ENCODE assay signal across 18 cellular contexts in genomic region chrX:17706676-17707075, GRCh38. TPM values are rescaled to one million over a fixed set of nuclear protein-coding genes. Genes with fewer than 3 reads are reported as not detected.
A peak's percentile ranks its signal among the peaks of the same experiment; 100 is the strongest.
DNase-seq lines count a peak whose midpoint lies in the region; ATAC-seq, FAIRE-seq and TF ChIP-seq lines count a peak whose summit lies in the region.
"Had no signal": no experiment of that assay in that cellular context is flagged by ENCODE, and none has a peak within 500 bp of the region (broad histone marks: within the 10 kb centered on the region; RNA-seq: fewer than 3 reads in every experiment).

No MANE protein-coding gene starts in this region.

- H3K4me3 ChIP-seq in AG04450 (ENCODE audit: low read depth, low read length) = no peak overlapping the region
- no peak overlapping the region for H3K4me3 ChIP-seq in cardiac fibroblast (replicated peaks in 1 of 2; ENCODE audit: low read depth in 2 of 2, low read length in 2 of 2)
- H3K4me3 ChIP-seq in HepG2 (replicated peaks in 1 of 3; ENCODE audit: insufficient read depth in 1 of 3, low read depth in 2 of 3, low read length in 3 of 3) = no peak overlapping the region
- no peak overlapping the region for H3K4me3 ChIP-seq in pancreas
- H3K4me3 ChIP-seq: mucosa of descending colon, prostate gland, transverse colon had no signal

- CTCF ChIA-PET in AG04450 (lab: Charles Lee) = interaction anchor here (1.9 kb wide), 1 partner anchor 17 kb away, joined by 4 read pairs; no protein-coding TSS in a partner anchor
- CTCF ChIA-PET in HepG2 (lab: Yijun Ruan, JAX; ENCODE audit: low intra/inter-chr PET ratio, low total read pairs) = no interaction called here

- no peak overlapping the region for H2AFZ ChIP-seq in HepG2 (ENCODE audit: low read length)

- peaks cover 2% of the 10 kb centered on the region for H3K4me1 Mint-ChIP-seq in CD14-positive monocyte
- H3K4me1 Mint-ChIP-seq: B cell had no signal

- H3K9me3 ChIP-seq in AG04450 (ENCODE audit: control insufficient read depth, insufficient read depth, low read length) (no peaks in the 10 kb centered on the region), HepG2 (ENCODE audit: low read length) (no peaks in the 10 kb centered on the region), pancreas (no peaks in the 10 kb centered on the region)
- H3K9me3 ChIP-seq: mucosa of descending colon, prostate gland, transverse colon had no signal

- peak overlapping the region; percentile 55; the same call in 1 of the 2 replicates for H3K4me2 ChIP-seq in HepG2 (ENCODE audit: low read depth, low read length)

- intact Hi-C loops in HepG2 (cut with micrococcal nuclease; ENCODE audit: unreplicated experiment) = loop anchor here (1.0 kb wide), 1 partner anchor 30 kb away; no protein-coding TSS in a partner anchor
- intact Hi-C loops in CD14-positive monocyte (cut with micrococcal nuclease) = no loop called here
- intact Hi-C loops in pancreas (cut with DNase I) = no loop called here

- H3K36me3 Mint-ChIP-seq in CD14-positive monocyte = no peaks in the 10 kb centered on the region

- POLR2A ChIA-PET in AG04450 (lab: Yijun Ruan, JAX) = no interaction called here
- POLR2A ChIA-PET in HepG2 (lab: Yijun Ruan, JAX) = interaction anchor here (0.8 to 2.4 kb wide), 3 partner anchors 26 to 33 kb away, joined by 5 to 12 read pairs (median 10); partner anchors contain the start of gene SCML1

- no peak for TF ChIP-seq POLR2A in HepG2 (IDR thresholded peaks at IDR 0.05; ENCODE audit: insufficient read depth in 1 of 2, low read depth in 2 of 2, low read length in 2 of 2)

- no TSS peak for BruUV-seq in HepG2 (replicated peaks; lab: Mats Ljungman, UMichigan)

- no peak overlapping the region for H3K4me3 Mint-ChIP-seq in CD14-positive monocyte
- H3K4me3 Mint-ChIP-seq: activated CD8-positive, alpha-beta T cell treated with anti-CD3 and anti-CD28 coated beads, Interleukin-2, amount 10 ng/mL, durations not matched to agents 7 days and 5 days; B cell had no signal

- H3K27ac ChIP-seq in AG04450 (ENCODE audit: low read depth, low read length) = no peak overlapping the region
- H3K27ac ChIP-seq in HepG2 (ENCODE audit: extremely low read length, insufficient read depth, low read length) = peak overlapping the region; percentile 51
- no peak overlapping the region for H3K27ac ChIP-seq in pancreas
- H3K27ac ChIP-seq: prostate gland, transverse colon had no signal

- TF ChIP-seq CTCF in AG04450 (IDR thresholded peaks at IDR 0.05; ENCODE audit: low read depth, low read length) (no peak), cardiac fibroblast (IDR thresholded peaks at IDR 0.05; ENCODE audit: low read depth, low read length) (no peak), HepG2 (CRISPR knock-in tag; IDR thresholded peaks at IDR 0.05) (no peak), CD14-positive monocyte (IDR thresholded peaks at IDR 0.05) (no peak), pancreas (IDR thresholded peaks at IDR 0.05) (no peak)

- no peaks in the 10 kb centered on the region for H3K9me3 Mint-ChIP-seq in CD14-positive monocyte

- H3K9ac ChIP-seq in HepG2 (ENCODE audit: insufficient read depth, low read depth, low read length) = peak overlapping the region; percentile 29; the same call in 1 of the 2 replicates

- peak; percentile 60 for DNase-seq in AG04450 (ENCODE audit: low read depth, low spot score)
- peak; percentile 21 for DNase-seq in HT1080 (ENCODE audit: low read depth)
- peak; percentile 17 to 73 for DNase-seq in cardiac fibroblast (ENCODE audit: low read depth in 2 of 2)
- peak; percentile 89 for DNase-seq in HepG2 (ENCODE audit: low spot score)
- no peak for DNase-seq in midbrain (lab: John Stamatoyannopoulos, UW)
- no peak for DNase-seq in effector CD8-positive, alpha-beta T cell (lab: John Stamatoyannopoulos, UW)
- no peak for DNase-seq in CD14-positive monocyte (ENCODE audit: low spot score)
- no peak for DNase-seq in pancreas
- DNase-seq: activated CD8-positive, alpha-beta T cell treated with anti-CD3 and anti-CD28 coated beads, Interleukin-2, amount 10 ng/mL, durations not matched to agents 7 days and 5 days; activated effector memory CD4-positive, alpha-beta T cell treated with Interleukin-2 at 50 U/mL for 16 hours; caudate nucleus; erythroblast; mucosa of descending colon; NCI-H1105; NCI-H524 treated with DMSO at 0.1 percent for 48 hours; transverse colon had no signal

- no peaks in the 10 kb centered on the region for H3K79me2 ChIP-seq in HepG2 (ENCODE audit: insufficient read depth, low read length)

- H3K36me3 ChIP-seq in HepG2 (replicated peaks in 1 of 2; ENCODE audit: control insufficient read depth in 1 of 2, insufficient read depth in 2 of 2, low read length in 2 of 2) (no peaks in the 10 kb centered on the region), pancreas (no peaks in the 10 kb centered on the region)
- H3K36me3 ChIP-seq: prostate gland, transverse colon had no signal

- H3K27me3 Mint-ChIP-seq in CD14-positive monocyte (ENCODE audit: low read depth in 3 of 3) = peaks cover 6 to 9% (median 8%) of the 10 kb centered on the region in 3 donors

- in situ Hi-C loops in HepG2 (cut with HindIII; ENCODE audit: extremely low pct_ligation_motif_present, low pct_unique_long_range_greater_than_20kb) = no loop called here

- no peaks in the 10 kb centered on the region for H4K20me1 ChIP-seq in HepG2 (ENCODE audit: insufficient read depth, low read length)

- TF ChIP-seq RAD21 in HepG2 (CRISPR knock-in tag; IDR thresholded peaks at IDR 0.05) = no peak

- FAIRE-seq in HepG2 (lab: Jason Lieb, UNC) (peak; percentile 93), pancreas (lab: Jason Lieb, UNC) (no peak)

- H3K27me3 ChIP-seq in AG04450 (ENCODE audit: control insufficient read depth, insufficient read depth, low read length) = no peaks in the 10 kb centered on the region
- H3K27me3 ChIP-seq in HepG2 (ENCODE audit: control insufficient read depth in 1 of 2, insufficient read depth in 2 of 2, low read length in 2 of 2) = no peaks in the 10 kb centered on the region
- no peaks in the 10 kb centered on the region for H3K27me3 ChIP-seq in pancreas
- H3K27me3 ChIP-seq: transverse colon had no signal

- no peak overlapping the region for H3K27ac Mint-ChIP-seq in CD14-positive monocyte
- H3K27ac Mint-ChIP-seq: activated CD8-positive, alpha-beta T cell treated with anti-CD3 and anti-CD28 coated beads, Interleukin-2, amount 10 ng/mL, durations not matched to agents 7 days and 5 days; B cell had no signal

- H3K4me1 ChIP-seq in HepG2 (ENCODE audit: insufficient read depth, low read length) (peaks cover 54% of the 10 kb centered on the region), pancreas (no peaks in the 10 kb centered on the region)
- H3K4me1 ChIP-seq: prostate gland, transverse colon had no signal

- peak; percentile 86 for ATAC-seq in HepG2
- no peak for ATAC-seq in pancreas
- ATAC-seq: activated CD8-positive, alpha-beta T cell treated with anti-CD3 and anti-CD28 coated beads, Interleukin-2, amount 10 ng/mL, durations not matched to agents 7 days and 5 days; mucosa of descending colon had no signal

- TF ChIP-seq EP300 in HepG2 (IDR thresholded peaks at IDR 0.05; ENCODE audit: low read depth in 2 of 2, low read length in 2 of 2) = peak in 1 of 2 experiments; percentile 32; a peak in 1 of 4 replicates
- no peak for TF ChIP-seq EP300 in HepG2 (CRISPR knock-in tag; IDR thresholded peaks at IDR 0.05; ENCODE audit: borderline replicate concordance)

- WGBS in HepG2 (ENCODE audit: low lambda C conversion rate) = 6% methylated on average over 2 of the region's 4 CpGs
- 84 to 91% methylated on average over 4 of the region's 4 CpGs for WGBS in pancreas, 2 donors

TF ChIP-seq in HepG2, 621 proteins besides CTCF, POLR2A, EP300 and RAD21 (continues in another document):
- TF ChIP-seq ATF7 (IDR thresholded peaks at IDR 0.05) (peak; percentile 33; the same call in 1 of the 2 replicates), ATF7 (CRISPR knock-in tag; IDR thresholded peaks at IDR 0.05) (no peak; the same call in 1 of the 2 replicates), CEBPB (IDR thresholded peaks at IDR 0.05; ENCODE audit: borderline replicate concordance, low read depth, low read length) (peak; percentile 91), FOSL2 (CRISPR knock-in tag; IDR thresholded peaks at IDR 0.05) (peak; percentile 58), SAP130 (CRISPR knock-in tag; IDR thresholded peaks at IDR 0.05; ENCODE audit: low read depth) (peak; percentile 41; the same call in 1 of the 2 replicates), TGIF2 (CRISPR knock-in tag; IDR thresholded peaks at IDR 0.05) (0 out of 2 replicates have a peak, but pooled peaks have one; percentile 28), ZBTB7A (CRISPR knock-in tag; IDR thresholded peaks at IDR 0.05) (no peak)

RNA-seq across cellular contexts. Expression of gene SCML1, which starts 30.6 kb away (rescaled TPM):
- 10.1 and 13.2 TPM in 2 replicates for polyA plus RNA-seq in AG04450 (2011; rRNA removed)
- 4.0 and 5.1 TPM in 2 replicates for polyA minus RNA-seq in AG04450 (2011; rRNA and poly(A)+ RNA removed)
- total RNA-seq in HT1080 (2014; rRNA removed; shearing (Covaris generic)) = 13.4 and 19.6 TPM in 2 replicates
- 34.5 and 36.6 TPM in 2 replicates for polyA plus RNA-seq in HT1080 (2015; cell fraction: cytosol; rRNA removed)
- 46.9 and 55.7 TPM in 2 replicates for polyA plus RNA-seq in HT1080 (2015; cell fraction: nucleus; rRNA removed)
- total RNA-seq in HepG2 (2016; rRNA removed; fragmentation: Illumina TruSeq; extraction: Trizol) = 24.2 and 29.0 TPM in 2 replicates
- 3.4 and 3.6 TPM in 2 replicates for total RNA-seq in HepG2 (2016; cell fraction: cytosol; rRNA removed; fragmentation: Illumina TruSeq; extraction: Trizol; ENCODE audit: low read depth)
- total RNA-seq in HepG2 (2016; cell fraction: insoluble cytoplasmic fraction; rRNA removed; fragmentation: Illumina TruSeq; extraction: Trizol) = 25.6 and 30.1 TPM in 2 replicates
- 15.1 and 16.1 TPM in 2 replicates for total RNA-seq in HepG2 (2016; cell fraction: membrane; rRNA removed; fragmentation: Illumina TruSeq; extraction: Trizol)
- 46.3 and 51.2 TPM in 2 replicates for total RNA-seq in HepG2 (2016; cell fraction: nucleus; rRNA removed; fragmentation: Illumina TruSeq; extraction: Trizol)
- 98.2 and 129 TPM in 2 replicates for polyA plus RNA-seq in HepG2 (2011; rRNA removed)
- 52.1 and 54.9 TPM in 2 replicates for polyA plus RNA-seq in HepG2 (2011; cell fraction: cytosol; rRNA removed)
- 132 and 134 TPM in 2 replicates for polyA plus RNA-seq in HepG2 (2011; cell fraction: nucleus; rRNA removed)
- polyA plus RNA-seq in HepG2 (2012) = 50.7 and 55.4 TPM in 2 replicates
- polyA plus RNA-seq in HepG2 (2016; cell fraction: cytosol; fragmentation: Illumina TruSeq; extraction: Trizol; ENCODE audit: low read depth) = 2.7 and 4.0 TPM in 2 replicates
- 41.9 and 45.6 TPM in 2 replicates for polyA plus RNA-seq in HepG2 (2016; cell fraction: insoluble cytoplasmic fraction; fragmentation: Illumina TruSeq; extraction: Trizol; ENCODE audit: low read depth)
- polyA plus RNA-seq in HepG2 (2016; cell fraction: membrane; fragmentation: Illumina TruSeq; extraction: Trizol; ENCODE audit: low read depth) = 14.3 and 15.0 TPM in 2 replicates
- polyA plus RNA-seq in HepG2 (2016; cell fraction: nucleus; fragmentation: Illumina TruSeq; extraction: Trizol; ENCODE audit: insufficient read depth, low read depth) = 122 and 131 TPM in 2 replicates
- 29.6 and 74.2 TPM in 2 replicates for polyA minus RNA-seq in HepG2 (2011; rRNA and poly(A)+ RNA removed; ENCODE audit: low replicate concordance)
- polyA minus RNA-seq in HepG2 (2011; cell fraction: cytosol; rRNA and poly(A)+ RNA removed) = 26.4 and 26.5 TPM in 2 replicates
- 77.5 and 82.1 TPM in 2 replicates for polyA minus RNA-seq in HepG2 (2011; cell fraction: nucleus; rRNA and poly(A)+ RNA removed)
- polyA plus RNA-seq in CD14-positive monocyte = 1 to 10 TPM in 1 of 2 donors, under 1 TPM in 1; 0.56 to 1.4 TPM
- 1 to 10 TPM; 3.8 to 6.1 (median 4.6) TPM for total RNA-seq in pancreas
- 10 to 100 TPM; 10.0 to 15.5 TPM for polyA plus RNA-seq in pancreas

Comparison
In these comparisons a context has a peak if more than half of its experiments do, and no peak if none do; other contexts are left out.
1. DNase-seq: peak in AG04450 (single experiment), HT1080 (single experiment), cardiac fibroblast (2 of 2) and HepG2 (single experiment); none in midbrain (single experiment), effector CD8-positive, alpha-beta T cell (single experiment), CD14-positive monocyte (single experiment) and pancreas (0 of 6).